34 cellular contexts compared by ENCODE assay signal in genomic region chr18:5825663-5826062, GRCh38.
"Had no signal": no experiment of that assay in that cellular context is flagged by ENCODE, and none has a peak within 500 bp of the region (broad histone marks: within the 10 kb centered on the region; RNA-seq: fewer than 3 reads in every experiment).

No MANE protein-coding gene starts in this region.

- H3K36me3 ChIP-seq: MG63 had no signal

- DNase-seq: Karpas-422, Kasumi-1, MG63, MM.1S, MV-4-11, NCI-H1048, NCI-H1092, NCI-H1092 treated with DMSO at 0.1 percent for 48 hours, NCI-H1105, NCI-H1105 treated with DMSO at 0.1 percent for 48 hours, NCI-H1417, NCI-H1417 treated with DMSO at 0.1 percent for 48 hours, NCI-H1436, NCI-H1436 treated with DMSO at 0.1 percent for 48 hours, NCI-H146, NCI-H1694, NCI-H1694 treated with DMSO at 0.1 percent for 48 hours, NCI-H187, NCI-H187 treated with DMSO at 0.1 percent for 48 hours, NCI-H1930, NCI-H2029, NCI-H2029 treated with DMSO at 0.1 percent for 48 hours, NCI-H2081, NCI-H2081 treated with DMSO at 0.1 percent for 48 hours, NCI-H2107, NCI-H2171, NCI-H2171 treated with DMSO at 0.1 percent for 48 hours, NCI-H2227 treated with DMSO at 0.1 percent for 48 hours, NCI-H226, NCI-H345, NCI-H446, NCI-H446 treated with DMSO at 0.1 percent for 48 hours, NCI-H510A, NCI-H510A treated with DMSO at 0.1 percent for 48 hours had no signal

- H3K4me3 ChIP-seq: MG63 had no signal

- H3K27me3 ChIP-seq: MG63 had no signal

- H3K9me3 ChIP-seq: MG63 had no signal
